Comparison of ENCODE assay signal across 29 cellular contexts in genomic region chr1:6253380-6253779, GRCh38. TPM values are rescaled to one million over a fixed set of nuclear protein-coding genes. Genes with fewer than 3 reads are reported as not detected.
DNase-seq lines count a peak whose midpoint lies in the region; ATAC-seq, FAIRE-seq and TF ChIP-seq lines count a peak whose summit lies in the region.
"Had no signal": no experiment of that assay in that cellular context is flagged by ENCODE, and none has a peak within 500 bp of the region (broad histone marks: within the 10 kb centered on the region; RNA-seq: fewer than 3 reads in every experiment).

No MANE protein-coding gene starts in this region.

- peaks cover 40% of the 10 kb centered on the region for H4K20me1 ChIP-seq in K562 (replicated peaks; ENCODE audit: control insufficient read depth, insufficient read depth, low read length)

- CTCF ChIA-PET in WTC11 (lab: Charles Lee): interaction anchor here (0.8 to 9.0 kb wide), 6 partner anchors 9 to 185 kb away, joined by 3 to 164 read pairs (median 6); partner anchors contain the start of gene GPR153
- CTCF ChIA-PET in K562 (lab: Yijun Ruan, JAX; ENCODE audit: low intra/inter-chr PET ratio): interaction anchor here (2.4 kb wide), 1 partner anchor 90 kb away, joined by 10 read pairs; no protein-coding TSS in a partner anchor

- BruUV-seq in K562 (replicated peaks; lab: Mats Ljungman, UMichigan): no TSS peak

- FAIRE-seq in K562 (lab: Jason Lieb, UNC): no peak
- FAIRE-seq: A204.1, GM12878, GM12892, GM18507 had no signal

- H3K36me3 Mint-ChIP-seq in WTC11: no peaks in the 10 kb centered on the region
- H3K36me3 Mint-ChIP-seq: CD14-positive monocyte; CD4-positive, alpha-beta memory T cell; CD4-positive, CD25-positive, alpha-beta regulatory T cell; CD8-positive, alpha-beta memory T cell had no signal

- H3K4me2 ChIP-seq in K562 (ENCODE audit: insufficient read depth, low read length): no peak overlapping the region
- H3K4me2 ChIP-seq: BLaER1 had no signal

- peaks cover 37% of the 10 kb centered on the region for H3K27me3 Mint-ChIP-seq in WTC11 (ENCODE audit: low read depth)

- peaks cover 10% of the 10 kb centered on the region for H3K9me1 ChIP-seq in K562 (ENCODE audit: control insufficient read depth, insufficient read depth, low read length)

- H3K9ac ChIP-seq in K562 (ENCODE audit: insufficient read depth in 1 of 2, low read depth in 2 of 2, low read length in 2 of 2): peak overlapping the region in 1 of 2 experiments; percentile 36; a peak in 2 of 4 replicates
- H3K9ac ChIP-seq: BLaER1 had no signal

- H3K27ac ChIP-seq in K562 (ENCODE audit: extremely low read depth, low read depth, low read length) (no peak overlapping the region), brain microvascular endothelial cell (no peak overlapping the region)
- H3K27ac ChIP-seq: BLaER1 had no signal

- ATAC-seq in WTC11 (no peak), K562 (no peak), HG03354 (IDR thresholded peaks at IDR 0.05; ENCODE audit: poor library complexity, severe bottlenecking, unreplicated experiment) (no peak)
- ATAC-seq: GM12878 had no signal

- no peaks in the 10 kb centered on the region for H3K9me3 ChIP-seq in K562 (replicated peaks; ENCODE audit: control insufficient read depth, insufficient read depth, low read depth, low read length)
- H3K9me3 ChIP-seq: BE2C, BLaER1 had no signal

- no peak for TF ChIP-seq RAD21 in K562 (CRISPR knock-in tag; conservative IDR thresholded peaks at IDR 0.05 in 1 of 2, IDR thresholded peaks at IDR 0.05 in 1 of 2)

- peaks cover 17 to 56% of the 10 kb centered on the region in 2 experiments; a peak in 4 of 5 replicates for H3K27me3 ChIP-seq in K562 (ENCODE audit: control insufficient read depth in 2 of 2, insufficient read depth in 2 of 2, low read length in 2 of 2)
- peaks cover 20% of the 10 kb centered on the region for H3K27me3 ChIP-seq in brain microvascular endothelial cell (replicated peaks)

- TF ChIP-seq EP300 in K562 (IDR thresholded peaks at IDR 0.05; ENCODE audit: low read length): no peak

- peaks cover 0 to 46% of the 10 kb centered on the region in 2 experiments; a peak in 2 of 5 replicates for H3K4me1 ChIP-seq in K562 (replicated peaks in 1 of 2; ENCODE audit: control insufficient read depth in 2 of 2, insufficient read depth in 2 of 2, low read length in 2 of 2)
- H3K4me1 ChIP-seq: BE2C had no signal

- intact Hi-C loops in K562 (cut with micrococcal nuclease): no loop called here

- DNase-seq in WTC11 (ENCODE audit: low spot score): peak; percentile 6
- no peak for DNase-seq in K562 (ENCODE audit: extremely low read depth in 1 of 4, low spot score in 3 of 4)
- no peak for DNase-seq in brain microvascular endothelial cell
- DNase-seq: 8988T; ACHN; BE2C; C1 segment of cervical spinal cord; CD4-positive, alpha-beta memory T cell; CD4-positive, CD25-positive, alpha-beta regulatory T cell; CD8-positive, alpha-beta memory T cell; COR-L47; DMS 273 treated with DMSO at 0.1 percent for 48 hours; DMS153; DMS53; DMS79; DND-41; EL; GDM1 had no signal

- no peaks in the 10 kb centered on the region for H3K9me3 Mint-ChIP-seq in WTC11
- H3K9me3 Mint-ChIP-seq: CD4-positive, alpha-beta memory T cell; CD8-positive, alpha-beta memory T cell had no signal

- H3K4me1 Mint-ChIP-seq in WTC11: no peaks in the 10 kb centered on the region; the same call in 1 of the 2 replicates
- H3K4me1 Mint-ChIP-seq: CD14-positive monocyte had no signal

- no peak overlapping the region for H2AFZ ChIP-seq in K562 (ENCODE audit: low read depth, low read length)

- H3K4me3 Mint-ChIP-seq in WTC11: no peak overlapping the region
- H3K4me3 Mint-ChIP-seq: CD14-positive monocyte; CD4-positive, alpha-beta memory T cell; CD4-positive, CD25-positive, alpha-beta regulatory T cell; CD8-positive, alpha-beta memory T cell had no signal

- H3K27ac Mint-ChIP-seq in WTC11: no peak overlapping the region
- H3K27ac Mint-ChIP-seq: CD4-positive, alpha-beta memory T cell; CD4-positive, CD25-positive, alpha-beta regulatory T cell; CD8-positive, alpha-beta memory T cell had no signal

- in situ Hi-C loops in K562 (cut with MboI) (loop anchor here (25.0 kb wide), 1 partner anchor 959 kb away; no protein-coding TSS in a partner anchor), brain microvascular endothelial cell (cut with HindIII; ENCODE audit: low pct_ligation_motif_present, low sequenced_read_pairs) (no loop called here)

- TF ChIP-seq CTCF in WTC11 (IDR thresholded peaks at IDR 0.05) (no peak), K562 (IDR thresholded peaks at IDR 0.05 in 2 of 3, conservative IDR thresholded peaks at IDR 0.05 in 1 of 3; ENCODE audit: insufficient read depth in 2 of 3, low read depth in 1 of 3, low read length in 3 of 3) (no peak), brain microvascular endothelial cell (IDR thresholded peaks at IDR 0.05; ENCODE audit: low read depth, low read length, missing control alignments) (no peak)

- no peak overlapping the region for H3K4me3 ChIP-seq in K562
- H3K4me3 ChIP-seq in brain microvascular endothelial cell (ENCODE audit: low read depth, low read length): no peak overlapping the region
- H3K4me3 ChIP-seq: BLaER1, GM12878 had no signal

- no peak for TF ChIP-seq POLR2A in K562 (conservative IDR thresholded peaks at IDR 0.05)

- POLR2A ChIA-PET in WTC11 (lab: Charles Lee) (no interaction called here), K562 (lab: Yijun Ruan, JAX) (no interaction called here)

- H3K36me3 ChIP-seq in K562 (ENCODE audit: control insufficient read depth, insufficient read depth, low read length) (no peaks in the 10 kb centered on the region), brain microvascular endothelial cell (replicated peaks) (no peaks in the 10 kb centered on the region)
- H3K36me3 ChIP-seq: BE2C had no signal

- 13% methylated on average over 7 of the region's 9 CpGs for WGBS in K562 (ENCODE audit: insufficient coverage, low coverage, missing lambda C conversion rate)

- H3K79me2 ChIP-seq in K562 (ENCODE audit: control insufficient read depth, insufficient read depth, low read length): no peaks in the 10 kb centered on the region

RNA-seq across cellular contexts. Expression of gene GPR153, which starts 7.5 kb away (rescaled TPM):
- 13.4 to 14.8 TPM (median 14.6 TPM) in 3 replicates for total RNA-seq in WTC11 (2021)
- total RNA-seq in K562 (2011; cell fraction: chromatin; rRNA removed; ENCODE audit: low replicate concordance): 0.90 and 4.5 TPM in 2 replicates
- total RNA-seq in K562 (2011; cell fraction: nucleolus; rRNA removed): 2.9 and 4.0 TPM in 2 replicates
- 1.5 and 1.6 TPM in 2 replicates for total RNA-seq in K562 (2011; cell fraction: nucleoplasm; rRNA removed)
- total RNA-seq in K562 (2014; rRNA removed): 0.41 and 1.0 TPM in 2 replicates
- total RNA-seq in K562 (2014; rRNA removed; fragmentation: Illumina TruSeq; extraction: Trizol): 0.25 and 0.26 TPM in 2 replicates
- total RNA-seq in K562 (2015; rRNA removed; fragmentation: Illumina TruSeq; extraction: Trizol): 0.49 and 0.51 TPM in 2 replicates
- total RNA-seq in K562 (2021): 1.3 and 1.5 TPM in 2 replicates
- 0.54 and 0.65 TPM in 2 replicates for polyA plus RNA-seq in K562 (2011; rRNA removed)
- polyA plus RNA-seq in K562 (2011; cell fraction: cytosol; rRNA removed): 0.63 and 2.3 TPM in 2 replicates
- 1.1 and 3.9 TPM in 2 replicates for polyA plus RNA-seq in K562 (2011; cell fraction: nucleus; rRNA removed)
- 0.79 and 0.86 TPM in 2 replicates for polyA plus RNA-seq in K562 (2012)
- polyA plus RNA-seq in K562 (2014; fragmentation: Illumina TruSeq; extraction: Trizol): 0.54 and 0.71 TPM in 2 replicates
- under 1 TPM; 0.01 to 0.03 TPM for polyA plus RNA-seq in K562 (2014; fragmentation: Nextera tagmentation; extraction: Ambion mirVana)
- 0.85 and 0.90 TPM in 2 replicates for polyA plus RNA-seq in K562 (2014; rRNA removed)
- 0.30 and 0.81 TPM in 2 replicates for polyA minus RNA-seq in K562 (2011; rRNA and poly(A)+ RNA removed)
- 0.86 and 1.2 TPM in 2 replicates for polyA minus RNA-seq in K562 (2011; cell fraction: cytosol; rRNA and poly(A)+ RNA removed)
- 0.89 and 1.2 TPM in 2 replicates for polyA minus RNA-seq in K562 (2011; cell fraction: nucleus; rRNA and poly(A)+ RNA removed)
- polyA plus RNA-seq: CD4-positive, alpha-beta memory T cell; CD4-positive, CD25-positive, alpha-beta regulatory T cell had no signal

RNA-seq across cellular contexts. Expression of gene HES3, which starts 9.4 kb away (rescaled TPM):
- total RNA-seq in WTC11 (2021) (74.7 to 78.7 TPM (median 78.3 TPM) in 3 replicates), K562 (2014; rRNA removed) (not detected in 2 replicates), K562 (2014; rRNA removed; fragmentation: Illumina TruSeq; extraction: Trizol) (not detected in 2 replicates), K562 (2015; rRNA removed; fragmentation: Illumina TruSeq; extraction: Trizol) (not detected in 2 replicates), K562 (2021) (0.27 TPM in 1 of 2 replicates, not detected in the other)
- not detected in 2 replicates for total RNA-seq in K562 (2011; cell fraction: chromatin; rRNA removed; ENCODE audit: low replicate concordance)
- not detected in 2 replicates for total RNA-seq in K562 (2011; cell fraction: nucleolus; rRNA removed)
- not detected in 2 replicates for total RNA-seq in K562 (2011; cell fraction: nucleoplasm; rRNA removed)
- polyA plus RNA-seq in K562 (2011; rRNA removed) (not detected in 2 replicates), K562 (2014; fragmentation: Illumina TruSeq; extraction: Trizol) (not detected in 2 replicates), K562 (2014; fragmentation: Nextera tagmentation; extraction: Ambion mirVana) (not detected), K562 (2014; rRNA removed) (not detected in 2 replicates)
- not detected in 2 replicates for polyA plus RNA-seq in K562 (2011; cell fraction: cytosol; rRNA removed)
- polyA plus RNA-seq in K562 (2011; cell fraction: nucleus; rRNA removed): not detected in 2 replicates
- polyA plus RNA-seq in K562 (2012): not detected in 2 replicates
- not detected in 2 replicates for polyA minus RNA-seq in K562 (2011; rRNA and poly(A)+ RNA removed)
- not detected in 2 replicates for polyA minus RNA-seq in K562 (2011; cell fraction: cytosol; rRNA and poly(A)+ RNA removed)
- not detected in 2 replicates for polyA minus RNA-seq in K562 (2011; cell fraction: nucleus; rRNA and poly(A)+ RNA removed)
- total RNA-seq: A673; CD4-positive, alpha-beta memory T cell; CD4-positive, CD25-positive, alpha-beta regulatory T cell; CD8-positive, alpha-beta memory T cell; Daoy; G401; GM12878 had no signal
- polyA plus RNA-seq: AG04450; CD14-positive monocyte; CD4-positive, alpha-beta memory T cell; CD4-positive, CD25-positive, alpha-beta regulatory T cell; CD8-positive, alpha-beta memory T cell; GM12878 had no signal

RNA-seq across cellular contexts. Expression of gene ICMT, which starts 17.6 kb away (rescaled TPM):
- total RNA-seq in WTC11 (2021): 105 to 113 TPM (median 107 TPM) in 3 replicates
- total RNA-seq in K562 (2011; cell fraction: chromatin; rRNA removed; ENCODE audit: low replicate concordance): 34.2 and 46.4 TPM in 2 replicates
- 48.3 and 55.9 TPM in 2 replicates for total RNA-seq in K562 (2011; cell fraction: nucleolus; rRNA removed)
- 56.2 and 77.6 TPM in 2 replicates for total RNA-seq in K562 (2011; cell fraction: nucleoplasm; rRNA removed)
- 58.3 and 62.9 TPM in 2 replicates for total RNA-seq in K562 (2014; rRNA removed)
- total RNA-seq in K562 (2014; rRNA removed; fragmentation: Illumina TruSeq; extraction: Trizol): 56.6 and 58.2 TPM in 2 replicates
- 63.3 and 67.4 TPM in 2 replicates for total RNA-seq in K562 (2015; rRNA removed; fragmentation: Illumina TruSeq; extraction: Trizol)
- 63.7 and 74.3 TPM in 2 replicates for total RNA-seq in K562 (2021)
- 36.2 and 49.5 TPM in 2 replicates for polyA plus RNA-seq in K562 (2011; rRNA removed)
- 46.0 and 48.8 TPM in 2 replicates for polyA plus RNA-seq in K562 (2011; cell fraction: cytosol; rRNA removed)
- polyA plus RNA-seq in K562 (2011; cell fraction: nucleus; rRNA removed): 20.4 and 21.7 TPM in 2 replicates
- 43.1 and 44.0 TPM in 2 replicates for polyA plus RNA-seq in K562 (2012)
- polyA plus RNA-seq in K562 (2014; fragmentation: Illumina TruSeq; extraction: Trizol): 48.5 and 57.1 TPM in 2 replicates
- 1 to 10 TPM; 4.3 to 6.3 TPM for polyA plus RNA-seq in K562 (2014; fragmentation: Nextera tagmentation; extraction: Ambion mirVana)
- polyA plus RNA-seq in K562 (2014; rRNA removed): 41.5 and 50.0 TPM in 2 replicates
- polyA minus RNA-seq in K562 (2011; rRNA and poly(A)+ RNA removed): 59.8 and 70.6 TPM in 2 replicates
- polyA minus RNA-seq in K562 (2011; cell fraction: cytosol; rRNA and poly(A)+ RNA removed): 38.5 and 45.1 TPM in 2 replicates
- 12.3 and 16.6 TPM in 2 replicates for polyA minus RNA-seq in K562 (2011; cell fraction: nucleus; rRNA and poly(A)+ RNA removed)

RNA-seq across cellular contexts. Expression of gene RNF207, which starts 47.5 kb away (rescaled TPM):
- 9.2 to 14.0 TPM (median 12.9 TPM) in 3 replicates for total RNA-seq in WTC11 (2021)
- total RNA-seq in K562 (2011; cell fraction: chromatin; rRNA removed; ENCODE audit: low replicate concordance): 82.0 and 222 TPM in 2 replicates
- total RNA-seq in K562 (2011; cell fraction: nucleolus; rRNA removed): 147 and 149 TPM in 2 replicates
- total RNA-seq in K562 (2011; cell fraction: nucleoplasm; rRNA removed): 90.3 and 94.3 TPM in 2 replicates
- 16.8 and 17.8 TPM in 2 replicates for total RNA-seq in K562 (2014; rRNA removed)
- total RNA-seq in K562 (2014; rRNA removed; fragmentation: Illumina TruSeq; extraction: Trizol): 5.3 and 7.0 TPM in 2 replicates
- 10.9 and 12.9 TPM in 2 replicates for total RNA-seq in K562 (2015; rRNA removed; fragmentation: Illumina TruSeq; extraction: Trizol)
- 21.7 and 26.6 TPM in 2 replicates for total RNA-seq in K562 (2021)
- 10.8 and 17.6 TPM in 2 replicates for polyA plus RNA-seq in K562 (2011; rRNA removed)
- polyA plus RNA-seq in K562 (2011; cell fraction: cytosol; rRNA removed): 7.7 and 14.1 TPM in 2 replicates
- 96.4 and 160 TPM in 2 replicates for polyA plus RNA-seq in K562 (2011; cell fraction: nucleus; rRNA removed)
- 12.5 and 17.6 TPM in 2 replicates for polyA plus RNA-seq in K562 (2012)
- polyA plus RNA-seq in K562 (2014; fragmentation: Illumina TruSeq; extraction: Trizol): 13.4 and 14.7 TPM in 2 replicates
- 1 to 10 TPM; 2.7 to 4.3 TPM for polyA plus RNA-seq in K562 (2014; fragmentation: Nextera tagmentation; extraction: Ambion mirVana)
- 30.6 and 37.1 TPM in 2 replicates for polyA plus RNA-seq in K562 (2014; rRNA removed)
- 4.7 and 5.8 TPM in 2 replicates for polyA minus RNA-seq in K562 (2011; rRNA and poly(A)+ RNA removed)
- polyA minus RNA-seq in K562 (2011; cell fraction: cytosol; rRNA and poly(A)+ RNA removed): 9.4 and 12.2 TPM in 2 replicates
- polyA minus RNA-seq in K562 (2011; cell fraction: nucleus; rRNA and poly(A)+ RNA removed): 44.0 and 47.4 TPM in 2 replicates

RNA-seq across cellular contexts. Expression of gene RPL22, which starts 54.0 kb away (rescaled TPM):
- total RNA-seq in WTC11 (2021): 441 to 512 TPM (median 491 TPM) in 3 replicates
- 123 and 176 TPM in 2 replicates for total RNA-seq in K562 (2011; cell fraction: chromatin; rRNA removed; ENCODE audit: low replicate concordance)
- total RNA-seq in K562 (2011; cell fraction: nucleolus; rRNA removed): 90.0 and 92.7 TPM in 2 replicates
- total RNA-seq in K562 (2011; cell fraction: nucleoplasm; rRNA removed): 151 and 187 TPM in 2 replicates
- 344 and 467 TPM in 2 replicates for total RNA-seq in K562 (2014; rRNA removed)
- total RNA-seq in K562 (2014; rRNA removed; fragmentation: Illumina TruSeq; extraction: Trizol): 1,165 and 1,306 TPM in 2 replicates
- total RNA-seq in K562 (2015; rRNA removed; fragmentation: Illumina TruSeq; extraction: Trizol): 548 and 579 TPM in 2 replicates
- total RNA-seq in K562 (2021): 578 and 629 TPM in 2 replicates
- polyA plus RNA-seq in K562 (2011; rRNA removed): 446 and 607 TPM in 2 replicates
- 48.5 and 166 TPM in 2 replicates for polyA plus RNA-seq in K562 (2011; cell fraction: cytosol; rRNA removed)
- 62.0 and 114 TPM in 2 replicates for polyA plus RNA-seq in K562 (2011; cell fraction: nucleus; rRNA removed)
- polyA plus RNA-seq in K562 (2012): 1,489 and 2,642 TPM in 2 replicates
- polyA plus RNA-seq in K562 (2014; fragmentation: Illumina TruSeq; extraction: Trizol): 658 and 673 TPM in 2 replicates
- 100 to 1,000 TPM; 581 to 618 TPM for polyA plus RNA-seq in K562 (2014; fragmentation: Nextera tagmentation; extraction: Ambion mirVana)
- 542 and 593 TPM in 2 replicates for polyA plus RNA-seq in K562 (2014; rRNA removed)
- polyA minus RNA-seq in K562 (2011; rRNA and poly(A)+ RNA removed): 169 and 228 TPM in 2 replicates
- 72.4 and 86.6 TPM in 2 replicates for polyA minus RNA-seq in K562 (2011; cell fraction: cytosol; rRNA and poly(A)+ RNA removed)
- polyA minus RNA-seq in K562 (2011; cell fraction: nucleus; rRNA and poly(A)+ RNA removed): 44.0 and 81.2 TPM in 2 replicates

Comparison
In these comparisons a context has a peak if more than half of its experiments do, and no peak if none do; other contexts are left out.
1. RNA of gene HES3, which starts 9.4 kb away (total RNA-seq): 74.7 to 78.7 TPM in WTC11; 0.27 TPM in K562; every median in the first group is over 10 times any median in the second.